8 cellular contexts compared by ENCODE assay signal in genomic region chr2:231462729-231463465, GRCh38. TPM values are rescaled to one million over a fixed set of nuclear protein-coding genes. Genes with fewer than 3 reads are reported as not detected.
DNase-seq lines count a peak whose midpoint lies in the region; ATAC-seq and TF ChIP-seq lines count a peak whose summit lies in the region.

No MANE protein-coding gene starts in this region.

- H3K4me1 ChIP-seq in ascending aorta (peaks cover 6 to 16% of the 10 kb centered on the region in 2 donors), liver (ENCODE audit: control insufficient read depth in 4 of 4, insufficient read depth in 4 of 4, low read length in 3 of 4) (peaks cover 7 to 26% (median 18%) of the 10 kb centered on the region in 4 donors), tibial nerve (peaks cover 6 to 48% (median 17%) of the 10 kb centered on the region in 4 donors)

- H3K27ac ChIP-seq in ascending aorta (peak overlapping the region in 1 of 2 donors; percentile 98), liver (ENCODE audit: low read depth in 1 of 2, low read length in 2 of 2) (peak overlapping the region; percentile 97 to 98), tibial nerve (peak overlapping the region; percentile 89 to 99 (median 94))

- TF ChIP-seq EP300 in tibial nerve (IDR thresholded peaks at IDR 0.05): no peak

- H3K9ac ChIP-seq in liver (ENCODE audit: low read depth in 1 of 2, low read length in 2 of 2): peak overlapping the region; percentile 82 to 86

- no peak for TF ChIP-seq POLR2A in tibial nerve (IDR thresholded peaks at IDR 0.05)

- no peaks in the 10 kb centered on the region for H3K27me3 Mint-ChIP-seq in activated T-cell treated with anti-CD3 and anti-CD28 coated beads, Interleukin-2, amount 50 U/mL, for 24 hours

- peak overlapping the region; percentile 78 to 79 for H3K4me3 ChIP-seq in ascending aorta
- peak overlapping the region; percentile 88 to 94 (median 89) for H3K4me3 ChIP-seq in liver (ENCODE audit: low read depth in 1 of 3, low read length in 3 of 3)
- H3K4me3 ChIP-seq in tibial nerve: peak overlapping the region; percentile 80 to 94 (median 88)

- H3K9me3 Mint-ChIP-seq in activated T-cell treated with anti-CD3 and anti-CD28 coated beads, Interleukin-2, amount 50 U/mL, for 24 hours: no peaks in the 10 kb centered on the region

- peak overlapping the region; percentile 99 for H3K27ac Mint-ChIP-seq in activated T-cell treated with anti-CD3 and anti-CD28 coated beads, Interleukin-2, amount 50 U/mL, for 24 hours

- ATAC-seq in GM21367 (IDR thresholded peaks at IDR 0.05; ENCODE audit: unreplicated experiment) (no peak), GM21381 (IDR thresholded peaks at IDR 0.05; ENCODE audit: unreplicated experiment) (no peak), GM21390 (IDR thresholded peaks at IDR 0.05; ENCODE audit: unreplicated experiment) (no peak)

- no peak for DNase-seq in activated T-cell treated with anti-CD3 and anti-CD28 coated beads, Interleukin-2, amount 50 U/mL, for 24 hours
- DNase-seq in activated T-cell treated with anti-CD3 and anti-CD28 coated beads, Interleukin-2, amount 50 U/mL, for 1 hour: no peak
- no peak for DNase-seq in ascending aorta (ENCODE audit: low spot score in 2 of 2)
- DNase-seq in tibial nerve (ENCODE audit: low spot score in 2 of 2): no peak

- no peak for TF ChIP-seq RAD21 in liver (IDR thresholded peaks at IDR 0.05)

- no peak for TF ChIP-seq CTCF in ascending aorta (IDR thresholded peaks at IDR 0.05)
- no peak for TF ChIP-seq CTCF in liver (IDR thresholded peaks at IDR 0.05; ENCODE audit: low read depth, low read length, missing input control)
- TF ChIP-seq CTCF in tibial nerve (IDR thresholded peaks at IDR 0.05): no peak

- peaks cover 73% of the 10 kb centered on the region for H3K36me3 Mint-ChIP-seq in activated T-cell treated with anti-CD3 and anti-CD28 coated beads, Interleukin-2, amount 50 U/mL, for 24 hours (ENCODE audit: low read depth)

- WGBS in liver: 28% methylated on average over 4 of the region's 4 CpGs
- WGBS in tibial nerve, 2 donors: 8 to 9% methylated on average over 4 of the region's 4 CpGs

- no peaks in the 10 kb centered on the region for H3K27me3 ChIP-seq in ascending aorta
- H3K27me3 ChIP-seq in liver (ENCODE audit: control insufficient read depth in 4 of 4, insufficient read depth in 4 of 4, low read length in 3 of 4): no peaks in the 10 kb centered on the region
- no peaks in the 10 kb centered on the region for H3K27me3 ChIP-seq in tibial nerve

- H3K36me3 ChIP-seq in ascending aorta: peaks cover 50% of the 10 kb centered on the region in 2 donors
- peaks cover 18 to 47% (median 44%) of the 10 kb centered on the region in 4 donors for H3K36me3 ChIP-seq in liver (ENCODE audit: control insufficient read depth in 4 of 4, insufficient read depth in 3 of 4, low read depth in 1 of 4, low read length in 3 of 4)
- peaks cover 4 to 47% (median 35%) of the 10 kb centered on the region in 3 donors for H3K36me3 ChIP-seq in tibial nerve

- H3K9me3 ChIP-seq in ascending aorta (no peaks in the 10 kb centered on the region), liver (ENCODE audit: control insufficient read depth in 4 of 4, low read length in 3 of 4) (no peaks in the 10 kb centered on the region), tibial nerve (no peaks in the 10 kb centered on the region)

- intact Hi-C loops in ascending aorta (cut with DNase I): loop anchor here (5.0 kb wide), 1 partner anchor 271 kb away; no protein-coding TSS in a partner anchor

- peak overlapping the region; percentile 95 for H3K4me3 Mint-ChIP-seq in activated T-cell treated with anti-CD3 and anti-CD28 coated beads, Interleukin-2, amount 50 U/mL, for 24 hours

- H3K4me1 Mint-ChIP-seq in activated T-cell treated with anti-CD3 and anti-CD28 coated beads, Interleukin-2, amount 50 U/mL, for 24 hours (ENCODE audit: low read depth): peaks cover 49% of the 10 kb centered on the region

TF ChIP-seq in liver, 16 proteins besides CTCF, POLR2A, EP300 and RAD21:
- TF ChIP-seq YY1 (IDR thresholded peaks at IDR 0.05): no peak
- TF ChIP-seq ZBTB33 (IDR thresholded peaks at IDR 0.05): no peak
- no peak for TF ChIP-seq EGR1 (IDR thresholded peaks at IDR 0.05; ENCODE audit: low read depth in 2 of 2)
- TF ChIP-seq GABPA (IDR thresholded peaks at IDR 0.05 in 1 of 2, conservative IDR thresholded peaks at IDR 0.05 in 1 of 2): no peak
- TF ChIP-seq JUND (IDR thresholded peaks at IDR 0.05): no peak
- no peak for TF ChIP-seq NR2F2 (IDR thresholded peaks at IDR 0.05)
- no peak for TF ChIP-seq FOXA1 (IDR thresholded peaks at IDR 0.05)
- no peak for TF ChIP-seq MAX (IDR thresholded peaks at IDR 0.05)
- no peak for TF ChIP-seq TAF1 (conservative IDR thresholded peaks at IDR 0.05)
- TF ChIP-seq RXRA (IDR thresholded peaks at IDR 0.05): no peak
- no peak for TF ChIP-seq HNF4G (IDR thresholded peaks at IDR 0.05)
- no peak for TF ChIP-seq REST (IDR thresholded peaks at IDR 0.05)
- no peak for TF ChIP-seq FOXA2 (IDR thresholded peaks at IDR 0.05)
- TF ChIP-seq HNF4A (conservative IDR thresholded peaks at IDR 0.05): no peak
- no peak for TF ChIP-seq SP1 (IDR thresholded peaks at IDR 0.05)
- no peak for TF ChIP-seq ATF3 (IDR thresholded peaks at IDR 0.05)

RNA-seq across cellular contexts. Expression of gene NCL, which starts 1.4 kb away (rescaled TPM):
- total RNA-seq in ascending aorta: 136 TPM
- total RNA-seq in liver: 10 to 100 TPM; 83.1 to 93.0 TPM
- 100 to 1,000 TPM; 121 to 139 TPM for polyA plus RNA-seq in liver
- 100 to 1,000 TPM; 119 to 202 (median 143) TPM for total RNA-seq in tibial nerve
